8 cellular contexts compared by ENCODE assay signal in genomic region chr2:237092920-237093781, GRCh38. TPM values are rescaled to one million over a fixed set of nuclear protein-coding genes. Genes with fewer than 3 reads are reported as not detected.
DNase-seq lines count a peak whose midpoint lies in the region; ATAC-seq and TF ChIP-seq lines count a peak whose summit lies in the region.
"Had no signal": no experiment of that assay in that cellular context is flagged by ENCODE, and none has a peak within 500 bp of the region (broad histone marks: within the 10 kb centered on the region; RNA-seq: fewer than 3 reads in every experiment).

No MANE protein-coding gene starts in this region.

- no peak for TF ChIP-seq EP300 in suprapubic skin (IDR thresholded peaks at IDR 0.05)

- H3K27ac ChIP-seq in suprapubic skin: peak overlapping the region; percentile 17
- H3K27ac ChIP-seq: upper lobe of left lung had no signal

- peaks cover 64% of the 10 kb centered on the region for H3K36me3 ChIP-seq in adipocyte (ENCODE audit: control insufficient read depth, insufficient read depth, low read length, severe bottlenecking)
- H3K36me3 ChIP-seq in suprapubic skin: peaks cover 52% of the 10 kb centered on the region

- no peak for TF ChIP-seq POLR2A in suprapubic skin (IDR thresholded peaks at IDR 0.05)

- peak; percentile 35 for DNase-seq in HT-29 (ENCODE audit: low spot score)
- DNase-seq in adipocyte (ENCODE audit: low read depth): peak; percentile 88
- DNase-seq in left ventricle myocardium superior: no peak
- DNase-seq in suprapubic skin (ENCODE audit: low spot score in 2 of 2): no peak
- DNase-seq in stimulated activated CD4-positive, alpha-beta T cell treated with anti-CD3 and anti-CD28 coated beads, Interleukin-4, amount 100 ng/mL, for 4 hours: no peak
- DNase-seq in SKM-1 (lab: John Stamatoyannopoulos, UW; ENCODE audit: unreplicated experiment): no peak
- DNase-seq: upper lobe of left lung had no signal

- H3K4me1 ChIP-seq in adipocyte (ENCODE audit: control insufficient read depth, insufficient read depth, low read length): peaks cover 84% of the 10 kb centered on the region
- H3K4me1 ChIP-seq in suprapubic skin: peaks cover 41% of the 10 kb centered on the region

- no peaks in the 10 kb centered on the region for H3K27me3 ChIP-seq in adipocyte (replicated peaks; ENCODE audit: control insufficient read depth, insufficient read depth, low read length)
- H3K27me3 ChIP-seq in suprapubic skin: no peaks in the 10 kb centered on the region
- H3K27me3 ChIP-seq: upper lobe of left lung had no signal

- TF ChIP-seq CTCF in suprapubic skin (IDR thresholded peaks at IDR 0.05): peak; percentile 20

- no peaks in the 10 kb centered on the region for H3K9me3 ChIP-seq in adipocyte (ENCODE audit: control insufficient read depth, low read length)
- H3K9me3 ChIP-seq in suprapubic skin: no peaks in the 10 kb centered on the region
- H3K9me3 ChIP-seq: upper lobe of left lung had no signal

- H3K4me3 ChIP-seq in adipocyte (ENCODE audit: low read length) (peak overlapping the region; percentile 66), suprapubic skin (no peak overlapping the region)
- H3K4me3 ChIP-seq: upper lobe of left lung had no signal

- WGBS in suprapubic skin: 44% methylated on average over 9 of the region's 9 CpGs

- intact Hi-C loops in left ventricle myocardium superior (cut with micrococcal nuclease): no loop called here

- peak overlapping the region; percentile 92 for H3K9ac ChIP-seq in adipocyte (ENCODE audit: low read length)

- ATAC-seq in left ventricle myocardium superior (peak; percentile 83), GM19467 (IDR thresholded peaks at IDR 0.05; ENCODE audit: unreplicated experiment) (no peak)

RNA-seq across cellular contexts. Expression of gene COPS8, which starts 7.5 kb away (rescaled TPM):
- 61.1 and 67.6 TPM in 2 replicates for total RNA-seq in HT-29 (2014; rRNA removed; shearing (Covaris generic))
- total RNA-seq in left ventricle myocardium superior (90.7 TPM), suprapubic skin (10 to 100 TPM; 59.0 to 88.3 (median 77.7) TPM)

Comparison
In these comparisons a context has a peak if more than half of its experiments do, and no peak if none do; other contexts are left out.
1. DNase-seq: peak in HT-29 (single experiment) and adipocyte (single experiment); none in left ventricle myocardium superior (single experiment), suprapubic skin (0 of 2), stimulated activated CD4-positive, alpha-beta T cell treated with anti-CD3 and anti-CD28 coated beads, Interleukin-4, amount 100 ng/mL, for 4 hours (0 of 2) and SKM-1 (single experiment).